1 cellular context compared by ENCODE assay signal in genomic region chr3:186760141-186760813, GRCh38.
TF ChIP-seq lines count a peak whose summit lies in the region.

No MANE protein-coding gene starts in this region.

TF ChIP-seq in HCT116, 20 proteins besides CTCF, POLR2A, EP300 and RAD21:
- TF ChIP-seq CBX3 (IDR thresholded peaks at IDR 0.05; ENCODE audit: low read depth) (peak; percentile 99), YY1 (IDR thresholded peaks at IDR 0.05; ENCODE audit: extremely low read depth, insufficient replicate concordance, low read depth, low read length) (no peak), ATF3 (IDR thresholded peaks at IDR 0.05) (0 out of 2 replicates have a peak, but pooled peaks have one; percentile 25), SP1 (IDR thresholded peaks at IDR 0.05; ENCODE audit: low read depth) (peak; percentile 94), ZFX (IDR thresholded peaks at IDR 0.05) (no peak), ZBTB33 (IDR thresholded peaks at IDR 0.05; ENCODE audit: extremely low read depth, insufficient replicate concordance, low read length) (no peak), MAX (IDR thresholded peaks at IDR 0.05) (peak; percentile 78), POLR2AphosphoS5 (IDR thresholded peaks at IDR 0.05; ENCODE audit: low read depth, low read length) (peak; percentile 39; the same call in 1 of the 2 replicates), JUND (IDR thresholded peaks at IDR 0.05) (peak; percentile 95), TCF7L2 (IDR thresholded peaks at IDR 0.05; ENCODE audit: borderline replicate concordance, extremely low read depth, insufficient read depth, insufficient read length) (no peak), SIN3A (IDR thresholded peaks at IDR 0.05; ENCODE audit: low read depth) (peak; percentile 80), ZNF274 (IDR thresholded peaks at IDR 0.05; ENCODE audit: low read depth, low read length) (no peak), FOSL1 (IDR thresholded peaks at IDR 0.05; ENCODE audit: low read depth) (peak; percentile 96), CEBPB (IDR thresholded peaks at IDR 0.05; ENCODE audit: low read depth) (peak; percentile 75; the same call in 1 of the 2 replicates), EZH2 (IDR thresholded peaks at IDR 0.05) (no peak), SRF (IDR thresholded peaks at IDR 0.05; ENCODE audit: low read depth) (peak; percentile 67), EZH2phosphoT487 (IDR thresholded peaks at IDR 0.05; ENCODE audit: borderline replicate concordance) (no peak), EGR1 (IDR thresholded peaks at IDR 0.05; ENCODE audit: low read depth) (peak; percentile 22; the same call in 1 of the 2 replicates), ELF1 (IDR thresholded peaks at IDR 0.05; ENCODE audit: borderline replicate concordance, low read depth) (no peak)
- TF ChIP-seq, protein P1, sequence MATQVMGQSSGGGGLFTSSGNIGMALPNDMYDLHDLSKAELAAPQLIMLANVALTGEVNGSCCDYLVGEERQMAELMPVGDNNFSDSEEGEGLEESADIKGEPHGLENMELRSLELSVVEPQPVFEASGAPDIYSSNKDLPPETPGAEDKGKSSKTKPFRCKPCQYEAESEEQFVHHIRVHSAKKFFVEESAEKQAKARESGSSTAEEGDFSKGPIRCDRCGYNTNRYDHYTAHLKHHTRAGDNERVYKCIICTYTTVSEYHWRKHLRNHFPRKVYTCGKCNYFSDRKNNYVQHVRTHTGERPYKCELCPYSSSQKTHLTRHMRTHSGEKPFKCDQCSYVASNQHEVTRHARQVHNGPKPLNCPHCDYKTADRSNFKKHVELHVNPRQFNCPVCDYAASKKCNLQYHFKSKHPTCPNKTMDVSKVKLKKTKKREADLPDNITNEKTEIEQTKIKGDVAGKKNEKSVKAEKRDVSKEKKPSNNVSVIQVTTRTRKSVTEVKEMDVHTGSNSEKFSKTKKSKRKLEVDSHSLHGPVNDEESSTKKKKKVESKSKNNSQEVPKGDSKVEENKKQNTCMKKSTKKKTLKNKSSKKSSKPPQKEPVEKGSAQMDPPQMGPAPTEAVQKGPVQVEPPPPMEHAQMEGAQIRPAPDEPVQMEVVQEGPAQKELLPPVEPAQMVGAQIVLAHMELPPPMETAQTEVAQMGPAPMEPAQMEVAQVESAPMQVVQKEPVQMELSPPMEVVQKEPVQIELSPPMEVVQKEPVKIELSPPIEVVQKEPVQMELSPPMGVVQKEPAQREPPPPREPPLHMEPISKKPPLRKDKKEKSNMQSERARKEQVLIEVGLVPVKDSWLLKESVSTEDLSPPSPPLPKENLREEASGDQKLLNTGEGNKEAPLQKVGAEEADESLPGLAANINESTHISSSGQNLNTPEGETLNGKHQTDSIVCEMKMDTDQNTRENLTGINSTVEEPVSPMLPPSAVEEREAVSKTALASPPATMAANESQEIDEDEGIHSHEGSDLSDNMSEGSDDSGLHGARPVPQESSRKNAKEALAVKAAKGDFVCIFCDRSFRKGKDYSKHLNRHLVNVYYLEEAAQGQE (IDR thresholded peaks at IDR 0.05; ENCODE audit: low read depth): no peak
